8 cellular contexts compared by ENCODE assay signal in the genomic region with DNA sequence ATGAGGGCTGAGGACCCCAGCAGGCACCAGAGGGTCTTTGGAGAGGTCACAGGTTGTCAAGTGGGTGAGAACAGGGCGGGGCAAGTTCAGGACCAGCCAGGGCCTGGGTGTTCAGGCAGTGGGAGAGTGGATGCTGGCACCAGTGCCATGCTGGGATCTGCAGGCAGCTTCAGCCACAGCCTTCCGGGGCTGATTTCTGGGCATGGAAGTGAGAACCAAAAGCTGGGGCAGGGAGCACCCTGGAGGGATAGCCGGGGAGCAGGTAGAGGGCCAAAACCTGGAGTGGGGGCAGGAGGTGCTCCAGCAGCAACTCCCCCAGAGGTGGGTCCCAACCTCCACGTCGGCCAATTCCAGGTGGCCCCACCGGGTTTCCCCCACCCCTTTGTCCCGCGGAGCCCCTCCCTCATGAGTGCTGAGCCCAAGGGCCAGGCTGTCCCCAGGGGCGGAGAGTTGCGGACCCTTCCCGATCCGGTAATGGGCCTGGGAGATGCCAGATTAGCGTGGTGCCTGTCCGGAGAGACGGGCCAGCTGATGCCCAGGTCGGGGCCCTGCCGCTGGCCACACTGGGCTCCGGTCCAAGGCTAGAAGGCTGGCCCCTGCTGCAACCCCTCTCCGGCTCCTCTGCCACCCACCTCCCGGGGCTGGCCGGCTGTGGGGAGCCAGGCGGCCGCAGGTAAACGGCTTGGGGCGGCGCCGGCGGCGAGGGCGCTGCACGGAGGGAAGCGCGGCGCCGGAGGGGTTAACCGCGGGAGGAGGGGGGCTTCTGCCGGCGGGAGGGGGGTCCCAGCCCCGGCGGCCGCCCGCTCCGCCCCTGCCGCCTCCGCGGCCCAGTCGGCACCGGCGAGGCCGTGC. TPM values are rescaled to one million over a fixed set of nuclear protein-coding genes. Genes with fewer than 3 reads are reported as not detected.
DNase-seq lines count a peak whose midpoint lies in the region; ATAC-seq and TF ChIP-seq lines count a peak whose summit lies in the region.
"Had no signal": no experiment of that assay in that cellular context is flagged by ENCODE, and none has a peak within 500 bp of the region (broad histone marks: within the 10 kb centered on the region; RNA-seq: fewer than 3 reads in every experiment).

A gene (plus strand): TSS at position 409 of the 852 bp plus-strand sequence. CDS start 1,717 bp downstream, outside the sequence.

- H3K36me3 Mint-ChIP-seq in HFFc6 (ENCODE audit: low read depth), result no peaks in the 10 kb centered on the region
- H3K36me3 Mint-ChIP-seq in activated naive CD8-positive, alpha-beta T cell treated with anti-CD3 and anti-CD28 coated beads, Interleukin-2, amount 10 ng/mL, durations not matched to agents 7 days and 5 days, result no peaks in the 10 kb centered on the region
- peaks cover 17% of the 10 kb centered on the region for H3K36me3 Mint-ChIP-seq in stimulated activated memory B cell treated with anti-CD40 and anti-IgM and Interleukin-4, amounts not matched to agents 10 μg/mL and 1 μg/mL and 100 μg/mL, for 72 hours

- H3K4me3 Mint-ChIP-seq in HFFc6, result 0 out of 2 replicates have a peak within 1 kb of the TSS, but pooled peaks have one; percentile 17
- H3K4me3 Mint-ChIP-seq in activated naive CD8-positive, alpha-beta T cell treated with anti-CD3 and anti-CD28 coated beads, Interleukin-2, amount 10 ng/mL, durations not matched to agents 7 days and 5 days, result peak within 1 kb of the TSS; percentile 28
- peak within 1 kb of the TSS; percentile 71 for H3K4me3 Mint-ChIP-seq in stimulated activated memory B cell treated with anti-CD40 and anti-IgM and Interleukin-4, amounts not matched to agents 10 μg/mL and 1 μg/mL and 100 μg/mL, for 72 hours

- peaks cover 47% of the 10 kb centered on the region for H3K27me3 Mint-ChIP-seq in HFFc6 (ENCODE audit: insufficient read depth)
- H3K27me3 Mint-ChIP-seq in activated naive CD8-positive, alpha-beta T cell treated with anti-CD3 and anti-CD28 coated beads, Interleukin-2, amount 10 ng/mL, durations not matched to agents 7 days and 5 days, result peaks cover 51% of the 10 kb centered on the region
- peaks cover 53% of the 10 kb centered on the region for H3K27me3 Mint-ChIP-seq in stimulated activated memory B cell treated with anti-CD40 and anti-IgM and Interleukin-4, amounts not matched to agents 10 μg/mL and 1 μg/mL and 100 μg/mL, for 72 hours

- no peak within 1 kb of the TSS for H3K27ac Mint-ChIP-seq in HFFc6
- H3K27ac Mint-ChIP-seq in activated naive CD8-positive, alpha-beta T cell treated with anti-CD3 and anti-CD28 coated beads, Interleukin-2, amount 10 ng/mL, durations not matched to agents 7 days and 5 days, result peak within 1 kb of the TSS; percentile 48
- peak within 1 kb of the TSS; percentile 49 for H3K27ac Mint-ChIP-seq in stimulated activated memory B cell treated with anti-CD40 and anti-IgM and Interleukin-4, amounts not matched to agents 10 μg/mL and 1 μg/mL and 100 μg/mL, for 72 hours
- H3K27ac Mint-ChIP-seq: activated T-cell treated with anti-CD3 and anti-CD28 coated beads, Interleukin-2, amount 50 U/mL, for 24 hours had no signal

- TF ChIP-seq CTCF in HFFc6 (IDR thresholded peaks at IDR 0.05), result no peak

- ATAC-seq in activated naive CD8-positive, alpha-beta T cell treated with anti-CD3 and anti-CD28 coated beads, Interleukin-2, amount 10 ng/mL, durations not matched to agents 7 days and 5 days (ENCODE audit: low read depth), result no peak
- ATAC-seq in stimulated activated memory B cell treated with anti-CD40 and anti-IgM and Interleukin-4, amounts not matched to agents 10 μg/mL and 1 μg/mL and 100 μg/mL, for 72 hours, result no peak
- ATAC-seq in GM21717 (IDR thresholded peaks at IDR 0.05; ENCODE audit: unreplicated experiment), result no peak

- DNase-seq in HFFc6 (no peak), iPS-NIHi11 (ENCODE audit: low spot score) (peak; percentile 65), occipital lobe (lab: John Stamatoyannopoulos, UW) (no peak), NCI-H1930 (lab: John Stamatoyannopoulos, UW) (no peak)
- no peak for DNase-seq in activated naive CD8-positive, alpha-beta T cell treated with anti-CD3 and anti-CD28 coated beads, Interleukin-2, amount 10 ng/mL, durations not matched to agents 7 days and 5 days

- POLR2A ChIA-PET in activated naive CD8-positive, alpha-beta T cell treated with anti-CD3 and anti-CD28 coated beads, Interleukin-2, amount 10 ng/mL, durations not matched to agents 7 days and 5 days (lab: Charles Lee), result interaction anchor here (0.5 to 2.3 kb wide), 4 partner anchors 13 to 102 kb away, joined by 3 to 9 read pairs (median 4); no protein-coding TSS in a partner anchor

- peaks cover 8% of the 10 kb centered on the region for H3K4me1 Mint-ChIP-seq in HFFc6 (ENCODE audit: low read depth)
- H3K4me1 Mint-ChIP-seq in activated naive CD8-positive, alpha-beta T cell treated with anti-CD3 and anti-CD28 coated beads, Interleukin-2, amount 10 ng/mL, durations not matched to agents 7 days and 5 days, result peaks cover 7% of the 10 kb centered on the region
- peaks cover 24% of the 10 kb centered on the region for H3K4me1 Mint-ChIP-seq in stimulated activated memory B cell treated with anti-CD40 and anti-IgM and Interleukin-4, amounts not matched to agents 10 μg/mL and 1 μg/mL and 100 μg/mL, for 72 hours

- no peaks in the 10 kb centered on the region for H3K9me3 Mint-ChIP-seq in HFFc6
- H3K9me3 Mint-ChIP-seq in activated naive CD8-positive, alpha-beta T cell treated with anti-CD3 and anti-CD28 coated beads, Interleukin-2, amount 10 ng/mL, durations not matched to agents 7 days and 5 days, result no peaks in the 10 kb centered on the region
- no peaks in the 10 kb centered on the region for H3K9me3 Mint-ChIP-seq in stimulated activated memory B cell treated with anti-CD40 and anti-IgM and Interleukin-4, amounts not matched to agents 10 μg/mL and 1 μg/mL and 100 μg/mL, for 72 hours
- H3K9me3 Mint-ChIP-seq: activated T-cell treated with anti-CD3 and anti-CD28 coated beads, Interleukin-2, amount 50 U/mL, for 24 hours had no signal

RNA-seq across cellular contexts. Expression of the gene that starts here (rescaled TPM):
- total RNA-seq in HFFc6 (2021; fragmentation: NEBNext Ultra II Directional; extraction: Animal tissue kit (Norgen Biotek cat#: 25700)), result under 1 TPM in 1 of 6 experiments, not detected in 5; 0.14 TPM
- not detected for total RNA-seq in activated naive CD8-positive, alpha-beta T cell treated with anti-CD3 and anti-CD28 coated beads, Interleukin-2, amount 10 ng/mL, durations not matched to agents 7 days and 5 days
- 3.0 TPM for total RNA-seq in occipital lobe

Comparison
In these comparisons a context has a peak if more than half of its experiments do, and no peak if none do; other contexts are left out.
1. H3K4me3 Mint-ChIP-seq: peak in every context shown above with its lines; median percentile 71 in stimulated activated memory B cell treated with anti-CD40 and anti-IgM and Interleukin-4, amounts not matched to agents 10 μg/mL and 1 μg/mL and 100 μg/mL, for 72 hours; 28 in activated naive CD8-positive, alpha-beta T cell treated with anti-CD3 and anti-CD28 coated beads, Interleukin-2, amount 10 ng/mL, durations not matched to agents 7 days and 5 days; 17 in HFFc6.